Comparison of ENCODE assay signal across 32 cellular contexts in the genomic region with DNA sequence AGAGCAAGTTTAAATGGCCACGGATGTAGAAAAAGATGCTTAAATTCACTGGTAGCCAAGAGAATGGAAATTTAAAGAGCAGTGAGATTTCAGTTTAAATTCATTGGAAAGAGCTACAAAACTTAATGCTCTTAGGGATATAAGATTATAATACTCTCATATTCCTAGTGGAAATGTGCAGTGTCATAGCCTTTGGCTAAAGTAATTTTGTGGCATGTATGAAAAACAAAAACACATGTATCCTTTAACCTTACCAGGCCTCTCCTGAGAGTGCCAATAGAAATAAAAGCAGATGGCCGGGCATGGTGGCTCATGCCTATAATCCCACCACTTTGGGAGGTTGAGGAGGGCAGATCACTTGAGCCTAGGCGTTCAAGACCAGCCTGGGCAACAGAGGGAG.
"Had no signal": no experiment of that assay in that cellular context is flagged by ENCODE, and none has a peak within 500 bp of the region (broad histone marks: within the 10 kb centered on the region; RNA-seq: fewer than 3 reads in every experiment).

No MANE protein-coding gene starts in this region.

- H3K27ac ChIP-seq: adrenal gland, body of pancreas, breast epithelium, Peyer's patch, RWPE1, WERI-Rb-1 had no signal

- ATAC-seq: activated CD8-positive, alpha-beta T cell treated with anti-CD3 and anti-CD28 coated beads for 36 hours; body of pancreas; PC-3; Right ventricle myocardium inferior had no signal

- H3K9me3 Mint-ChIP-seq: activated CD4-positive, alpha-beta T cell treated with anti-CD3 and anti-CD28 coated beads, Interleukin-2, amount 10 ng/mL, durations not matched to agents 24 days and 14 days; activated CD8-positive, alpha-beta T cell treated with anti-CD3 and anti-CD28 coated beads for 36 hours; activated naive CD4-positive, alpha-beta T cell treated with anti-CD3 and anti-CD28 coated beads, Interleukin-2, amount 50 U/mL, for 24 hours; activated T-helper 2 cell treated with anti-CD3 and anti-CD28 coated beads, Interferon-gamma antibody, Interleukin-2, Interleukin-4, amounts not matched to agents 10 μg/mL and 5 μg/mL and 100 μg/mL, durations not matched to agents 14 hours and 24 hours and 36 hours; IgD-negative memory B cell had no signal

- H3K27ac Mint-ChIP-seq: activated CD4-positive, alpha-beta T cell treated with anti-CD3 and anti-CD28 coated beads, Interleukin-2, amount 10 ng/mL, durations not matched to agents 24 days and 14 days; activated CD8-positive, alpha-beta T cell treated with anti-CD3 and anti-CD28 coated beads for 36 hours; activated naive CD4-positive, alpha-beta T cell treated with anti-CD3 and anti-CD28 coated beads, Interleukin-2, amount 50 U/mL, for 24 hours; activated naive CD8-positive, alpha-beta T cell treated with anti-CD3 and anti-CD28 coated beads, Interleukin-2, amount 10 ng/mL, durations not matched to agents 7 days and 5 days; activated T-helper 2 cell treated with anti-CD3 and anti-CD28 coated beads, Interferon-gamma antibody, Interleukin-2, Interleukin-4, amounts not matched to agents 10 μg/mL and 5 μg/mL and 100 μg/mL, durations not matched to agents 14 hours and 24 hours and 36 hours; IgD-negative memory B cell had no signal

- H3K9me3 ChIP-seq: body of pancreas, breast epithelium, Peyer's patch had no signal

- H3K4me1 Mint-ChIP-seq: activated CD4-positive, alpha-beta T cell treated with anti-CD3 and anti-CD28 coated beads, Interleukin-2, amount 10 ng/mL, durations not matched to agents 24 days and 14 days; activated naive CD4-positive, alpha-beta T cell treated with anti-CD3 and anti-CD28 coated beads, Interleukin-2, amount 50 U/mL, for 24 hours; activated naive CD8-positive, alpha-beta T cell treated with anti-CD3 and anti-CD28 coated beads, Interleukin-2, amount 10 ng/mL, durations not matched to agents 7 days and 5 days; IgD-negative memory B cell had no signal

- H3K36me3 ChIP-seq: adrenal gland, breast epithelium, Peyer's patch, WERI-Rb-1 had no signal

- H3K4me3 Mint-ChIP-seq: activated CD4-positive, alpha-beta T cell treated with anti-CD3 and anti-CD28 coated beads, Interleukin-2, amount 10 ng/mL, durations not matched to agents 24 days and 14 days; activated CD8-positive, alpha-beta T cell treated with anti-CD3 and anti-CD28 coated beads for 36 hours; activated naive CD4-positive, alpha-beta T cell treated with anti-CD3 and anti-CD28 coated beads, Interleukin-2, amount 50 U/mL, for 24 hours; activated naive CD8-positive, alpha-beta T cell treated with anti-CD3 and anti-CD28 coated beads, Interleukin-2, amount 10 ng/mL, durations not matched to agents 7 days and 5 days; IgD-negative memory B cell had no signal

- H3K27me3 ChIP-seq: adrenal gland, body of pancreas, breast epithelium, Peyer's patch had no signal

- DNase-seq: activated CD4-positive, alpha-beta T cell treated with anti-CD3 and anti-CD28 coated beads, Interleukin-2, amount 50 U/mL, for 4 hours; activated CD8-positive, alpha-beta T cell treated with anti-CD3 and anti-CD28 coated beads for 36 hours; activated gamma-delta T cell; activated naive CD4-positive, alpha-beta T cell treated with Interleukin-2 at 50 U/mL for 16 hours; activated naive CD8-positive, alpha-beta T cell treated with anti-CD3 and anti-CD28 coated beads, Interleukin-2, amount 10 ng/mL, durations not matched to agents 7 days and 5 days; activated T-cell treated with anti-CD3 and anti-CD28 coated beads, Interleukin-2, amount 50 U/mL, for 1 hour; adrenal gland; body of pancreas; Karpas-422; KBM-7; NCI-H1105 treated with DMSO at 0.1 percent for 48 hours; NCI-H1436; NCI-H1694; NCI-H1930; NCI-H2081 treated with DMSO at 0.1 percent for 48 hours; NCI-H226; NCI-H446 treated with DMSO at 0.1 percent for 48 hours; NCI-H526; NCI-H748 treated with DMSO at 0.1 percent for 48 hours; NK-92 treated with Interleukin-12 subunit alpha and Interleukin-12 subunit beta, amount 100 ng/mL, for 24 hours; PC-3; Peyer's patch; SIG-M5; T1000; WERI-Rb-1 had no signal

- H3K4me1 ChIP-seq: adrenal gland, body of pancreas, breast epithelium, Peyer's patch had no signal

- H3K36me3 Mint-ChIP-seq: activated naive CD4-positive, alpha-beta T cell treated with anti-CD3 and anti-CD28 coated beads, Interleukin-2, amount 50 U/mL, for 24 hours; activated naive CD8-positive, alpha-beta T cell treated with anti-CD3 and anti-CD28 coated beads, Interleukin-2, amount 10 ng/mL, durations not matched to agents 7 days and 5 days; IgD-negative memory B cell had no signal

- H3K4me3 ChIP-seq: adrenal gland, body of pancreas, breast epithelium, Peyer's patch had no signal
